In genomic region chr3:25789596-25790556, GRCh38 we compare ENCODE assay signal across 8 cellular contexts. TPM values are rescaled to one million over a fixed set of nuclear protein-coding genes. Genes with fewer than 3 reads are reported as not detected.
A peak's percentile ranks its signal among the peaks of the same experiment; 100 is the strongest.
DNase-seq lines count a peak whose midpoint lies in the region; ATAC-seq and TF ChIP-seq lines count a peak whose summit lies in the region.

Gene OXSM, plus strand, starts transcription at chr3:25790090. Its CDS starts 931 bp downstream, at chr3:25791021.

- ATAC-seq in HG03432 (IDR thresholded peaks at IDR 0.05; ENCODE audit: unreplicated experiment): peak; percentile 96

- H3K27ac Mint-ChIP-seq in chondrocyte (ENCODE audit: unreplicated experiment): peak within 1 kb of the TSS; percentile 96

- peak within 1 kb of the TSS; percentile 88 for H3K4me3 Mint-ChIP-seq in chondrocyte (ENCODE audit: unreplicated experiment)

- peaks cover 1% of the 10 kb centered on the region for H3K36me3 ChIP-seq in kidney epithelial cell (ENCODE audit: control insufficient read depth, insufficient read depth, low read length)

- no peaks in the 10 kb centered on the region for H3K27me3 ChIP-seq in kidney epithelial cell (ENCODE audit: control insufficient read depth, insufficient read depth, low read length)

- H3K36me3 Mint-ChIP-seq in chondrocyte (ENCODE audit: low read depth): peaks cover 5% of the 10 kb centered on the region

- H3K27me3 Mint-ChIP-seq in chondrocyte (ENCODE audit: low read depth): no peaks in the 10 kb centered on the region

- peak within 1 kb of the TSS; percentile 50 for H3K4me3 ChIP-seq in kidney epithelial cell (ENCODE audit: low read depth, low read length)

- peaks cover 31% of the 10 kb centered on the region for H3K4me1 Mint-ChIP-seq in chondrocyte (ENCODE audit: low read depth)

- peak; percentile 87 for TF ChIP-seq POLR2A in GM19193 (IDR thresholded peaks at IDR 0.05; ENCODE audit: extremely low read depth, insufficient read depth, insufficient read length)

- DNase-seq in Ammon's horn (ENCODE audit: low spot score) (peak; percentile 93), NCI-H510A (lab: John Stamatoyannopoulos, UW) (peak; percentile 55), chondrocyte (ENCODE audit: low spot score) (peak; percentile 95), kidney epithelial cell (ENCODE audit: low read depth) (peak; percentile 65)
- peak; percentile 89 for DNase-seq in activated CD4-positive, alpha-beta T cell treated with anti-CD3 and anti-CD28 coated beads for 1 hour
- DNase-seq in stimulated activated CD4-positive, alpha-beta T cell treated with anti-CD3 and anti-CD28 coated beads, Interleukin-15, amount 100 ng/mL, for 24 hours: peak; percentile 95

- no peaks in the 10 kb centered on the region for H3K9me3 Mint-ChIP-seq in chondrocyte (ENCODE audit: low read depth)

- TF ChIP-seq CTCF in chondrocyte (IDR thresholded peaks at IDR 0.05): no peak
- no peak for TF ChIP-seq CTCF in kidney epithelial cell (IDR thresholded peaks at IDR 0.05; ENCODE audit: insufficient read depth, low read length, poor library complexity, severe bottlenecking)

RNA-seq across cellular contexts. Expression of gene OXSM, which starts in this region (rescaled TPM):
- 8.8 to 10.0 TPM (median 9.2 TPM) in 3 replicates for total RNA-seq in chondrocyte
- 13.0 and 15.1 TPM in 2 replicates for total RNA-seq in kidney epithelial cell

Comparison
In these comparisons a context has a peak if more than half of its experiments do, and no peak if none do; other contexts are left out.
1. Peak in every context shown above with its lines: DNase-seq, ATAC-seq and H3K4me3 ChIP-seq.